In the genomic region with DNA sequence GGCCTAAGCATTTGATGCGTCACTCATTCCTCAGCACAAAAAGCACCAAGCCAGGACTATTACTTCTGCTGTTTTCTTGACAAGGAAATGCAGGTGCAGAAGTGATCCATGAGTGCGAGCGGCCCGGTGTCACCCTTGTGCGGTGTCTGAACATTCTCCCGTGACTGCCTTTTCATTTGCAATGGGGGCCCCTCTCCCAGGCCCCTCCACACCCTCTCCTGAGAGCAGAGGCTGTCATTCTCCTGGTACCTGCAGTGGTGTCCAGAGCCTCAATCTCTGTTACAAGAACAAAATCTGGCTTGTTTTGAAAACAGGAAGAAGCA, we compare ENCODE assay signal across 26 cellular contexts.
"Had no signal": no experiment of that assay in that cellular context is flagged by ENCODE, and none has a peak within 500 bp of the region (broad histone marks: within the 10 kb centered on the region; RNA-seq: fewer than 3 reads in every experiment).

No MANE protein-coding gene starts in this region.

- H3K4me3 ChIP-seq: adrenal gland, body of pancreas, cardiac muscle cell, left ventricle myocardium inferior, lung, SK-N-MC, suprapubic skin, tibial artery had no signal

- H3K27me3 Mint-ChIP-seq: activated CD4-positive, alpha-beta memory T cell treated with anti-CD3 and anti-CD28 coated beads for 36 hours; activated CD4-positive, alpha-beta T cell treated with anti-CD3 and anti-CD28 coated beads, Interleukin-2, amount 10 ng/mL, durations not matched to agents 24 days and 14 days had no signal

- H3K27ac ChIP-seq: body of pancreas, cardiac muscle cell, foreskin keratinocyte, left ventricle myocardium inferior, SK-N-MC, suprapubic skin, tibial artery, VCaP had no signal

- H3K9me3 ChIP-seq: adrenal gland, body of pancreas, left ventricle myocardium inferior, suprapubic skin, tibial artery had no signal

- H3K27me3 ChIP-seq: adrenal gland, body of pancreas, cardiac muscle cell, foreskin keratinocyte, suprapubic skin, tibial artery had no signal

- ATAC-seq: activated naive CD4-positive, alpha-beta T cell treated with anti-CD3 and anti-CD28 coated beads, Interleukin-2, amount 50 U/mL, for 72 hours; body of pancreas; foreskin keratinocyte; right cardiac atrium had no signal

- H3K4me1 ChIP-seq: foreskin keratinocyte, suprapubic skin had no signal

- DNase-seq: activated CD4-positive, alpha-beta memory T cell treated with anti-CD3 and anti-CD28 coated beads for 36 hours; activated CD4-positive, alpha-beta T cell treated with anti-CD3 and anti-CD28 coated beads, Interleukin-2, amount 10 ng/mL, durations not matched to agents 24 days and 14 days; activated CD8-positive, alpha-beta memory T cell treated with anti-CD3 and anti-CD28 coated beads, Interleukin-2, amount 50 U/mL, for 48 hours; activated naive CD4-positive, alpha-beta T cell; aorta; body of pancreas; cortex of kidney; foreskin keratinocyte; left ventricle myocardium inferior; mesendoderm; occipital lobe; right cardiac atrium; stimulated activated CD4-positive, alpha-beta T cell treated with anti-CD3 and anti-CD28 coated beads, Interleukin-15, amount 100 ng/mL, for 24 hours; stimulated activated CD4-positive, alpha-beta T cell treated with anti-CD3 and anti-CD28 coated beads, Interleukin-2, amount 100 ng/mL, for 24 hours; stimulated activated naive CD4-positive, alpha-beta T cell; T-helper 9 cell; tibial artery had no signal

- H3K36me3 ChIP-seq: adrenal gland, cardiac muscle cell had no signal

- H3K4me3 Mint-ChIP-seq: activated CD4-positive, alpha-beta memory T cell treated with anti-CD3 and anti-CD28 coated beads for 36 hours; activated CD4-positive, alpha-beta T cell treated with anti-CD3 and anti-CD28 coated beads, Interleukin-2, amount 10 ng/mL, durations not matched to agents 24 days and 14 days; neural crest cell had no signal

- H3K27ac Mint-ChIP-seq: activated CD4-positive, alpha-beta memory T cell treated with anti-CD3 and anti-CD28 coated beads for 36 hours; T-helper 1 cell treated with Interleukin-12 subunit alpha and Interleukin-12 subunit beta and Interleukin-4 antibody, amounts not matched to agents 30 μg/mL and 1 μg/mL, for 36 hours had no signal
